Comparison of ENCODE assay signal across 12 cellular contexts in genomic region chr12:25615119-25615518, GRCh38.
A peak's percentile ranks its signal among the peaks of the same experiment; 100 is the strongest.
DNase-seq lines count a peak whose midpoint lies in the region; ATAC-seq, FAIRE-seq and TF ChIP-seq lines count a peak whose summit lies in the region.
"Had no signal": no experiment of that assay in that cellular context is flagged by ENCODE, and none has a peak within 500 bp of the region (broad histone marks: within the 10 kb centered on the region; RNA-seq: fewer than 3 reads in every experiment).

No MANE protein-coding gene starts in this region.

- H3K36me3 ChIP-seq in MG63 (no peaks in the 10 kb centered on the region), keratinocyte (ENCODE audit: control insufficient read depth in 2 of 2, extremely low read depth in 1 of 2, insufficient read depth in 2 of 2, low read length in 2 of 2) (no peaks in the 10 kb centered on the region)

- H3K9me1 ChIP-seq in keratinocyte (ENCODE audit: control insufficient read depth, extremely low read depth, insufficient read depth, low read length) = no peaks in the 10 kb centered on the region

- ATAC-seq in GM18873 (IDR thresholded peaks at IDR 0.05; ENCODE audit: low FRiP score, unreplicated experiment) (no peak), HG03135 (IDR thresholded peaks at IDR 0.05; ENCODE audit: unreplicated experiment) (no peak), HG02970 (IDR thresholded peaks at IDR 0.05; ENCODE audit: low FRiP score, unreplicated experiment) (no peak), HG02763 (IDR thresholded peaks at IDR 0.05; ENCODE audit: unreplicated experiment) (no peak)
- ATAC-seq: stimulated activated naive CD8-positive, alpha-beta T cell treated with anti-CD3 and anti-CD28 coated beads, Interleukin-15, Interleukin-2, amounts not matched to agents 100 U/mL and 50 U/mL, for 24 hours had no signal

- no peak overlapping the region for H3K27ac ChIP-seq in keratinocyte (ENCODE audit: control insufficient read depth, insufficient read depth, low read length)
- H3K27ac ChIP-seq: SK-N-MC had no signal

- H3K9me3 ChIP-seq in MG63 (no peaks in the 10 kb centered on the region), keratinocyte (ENCODE audit: control insufficient read depth, low read depth, low read length) (no peaks in the 10 kb centered on the region)

- TF ChIP-seq CTCF in keratinocyte (optimal IDR thresholded peaks at IDR 0.05 in 1 of 3, IDR thresholded peaks at IDR 0.05 in 1 of 3, conservative IDR thresholded peaks at IDR 0.05 in 1 of 3; ENCODE audit: extremely low read depth in 1 of 3, insufficient read depth in 2 of 3, low read length in 3 of 3) = no peak

- DNase-seq in AG20443 (ENCODE audit: low spot score) (peak; percentile 81), MG63 (peak; percentile 61), astrocyte of the hippocampus (ENCODE audit: low read depth, low spot score) (peak; percentile 77), keratinocyte (ENCODE audit: low read depth, low spot score) (no peak)
- DNase-seq: cerebellar nuclear complex; NCI-H1092; stimulated activated naive CD8-positive, alpha-beta T cell treated with anti-CD3 and anti-CD28 coated beads, Interleukin-15, Interleukin-2, amounts not matched to agents 100 U/mL and 50 U/mL, for 24 hours had no signal

- no peak overlapping the region for H3K9ac ChIP-seq in keratinocyte (ENCODE audit: control insufficient read depth, extremely low read depth, insufficient read depth, low read length)

- no peak overlapping the region for H2AFZ ChIP-seq in keratinocyte (ENCODE audit: control insufficient read depth, low read length)

- no peaks in the 10 kb centered on the region for H3K4me1 ChIP-seq in keratinocyte (ENCODE audit: control insufficient read depth, extremely low read depth, insufficient read depth, low read length)

- FAIRE-seq in keratinocyte (lab: Jason Lieb, UNC) = peak; percentile 57

- no peaks in the 10 kb centered on the region for H3K27me3 ChIP-seq in MG63
- H3K27me3 ChIP-seq in keratinocyte (ENCODE audit: control insufficient read depth, extremely low read depth, insufficient read depth, low read length) = no peaks in the 10 kb centered on the region

- dilution Hi-C loops in keratinocyte (cut with MboI; ENCODE audit: extremely low pct_ligation_motif_present, low sequenced_read_pairs) = no loop called here

- H3K4me3 ChIP-seq in MG63 (no peak overlapping the region), keratinocyte (ENCODE audit: control insufficient read depth in 2 of 3, extremely low read depth in 1 of 3, insufficient read depth in 2 of 3, low read depth in 1 of 3, low read length in 3 of 3) (no peak overlapping the region)
- H3K4me3 ChIP-seq: SK-N-MC had no signal

- no peaks in the 10 kb centered on the region for H4K20me1 ChIP-seq in keratinocyte (ENCODE audit: control insufficient read depth, extremely low read depth, insufficient read depth, low read length)

- no peak overlapping the region for H3K4me2 ChIP-seq in keratinocyte (ENCODE audit: control insufficient read depth, extremely low read depth, insufficient read depth, low read depth, low read length)

- H3K79me2 ChIP-seq in keratinocyte (ENCODE audit: control insufficient read depth, insufficient read depth, low read length) = no peaks in the 10 kb centered on the region
